ENCODE assay signal across 9 cellular contexts in genomic region chr1:30824736-30825429, GRCh38.
A peak's percentile ranks its signal among the peaks of the same experiment; 100 is the strongest.
DNase-seq lines count a peak whose midpoint lies in the region; ATAC-seq and TF ChIP-seq lines count a peak whose summit lies in the region.
"Had no signal": no experiment of that assay in that cellular context is flagged by ENCODE, and none has a peak within 500 bp of the region (broad histone marks: within the 10 kb centered on the region; RNA-seq: fewer than 3 reads in every experiment).

No MANE protein-coding gene starts in this region.

- peak overlapping the region; percentile 90 for H3K4me3 Mint-ChIP-seq in chondrocyte (ENCODE audit: unreplicated experiment)
- H3K4me3 Mint-ChIP-seq in neural crest cell, result peak overlapping the region; percentile 80

- H3K9ac ChIP-seq in Karpas-422 (ENCODE audit: low read length), result no peak overlapping the region

- no peak for TF ChIP-seq CTCF in BE2C (IDR thresholded peaks at IDR 0.05; ENCODE audit: low read depth, low read length)
- no peak for TF ChIP-seq CTCF in chondrocyte (IDR thresholded peaks at IDR 0.05)
- no peak for TF ChIP-seq CTCF in neural crest cell (conservative IDR thresholded peaks at IDR 0.05)
- TF ChIP-seq CTCF in lower leg skin (IDR thresholded peaks at IDR 0.05), result no peak

- H3K4me1 Mint-ChIP-seq in chondrocyte (ENCODE audit: low read depth), result peaks cover 26% of the 10 kb centered on the region
- H3K4me1 Mint-ChIP-seq in neural crest cell, result peaks cover 35% of the 10 kb centered on the region

- TF ChIP-seq POLR2A in lower leg skin (IDR thresholded peaks at IDR 0.05), result no peak

- peaks cover 12% of the 10 kb centered on the region for H3K27me3 Mint-ChIP-seq in chondrocyte (ENCODE audit: low read depth)
- H3K27me3 Mint-ChIP-seq in neural crest cell (ENCODE audit: low read depth), result no peaks in the 10 kb centered on the region

- intact Hi-C loops in lower leg skin (cut with DNase I; ENCODE audit: low total_unique reads), result no loop called here

- peak overlapping the region; percentile 55 for H3K4me2 ChIP-seq in Karpas-422 (ENCODE audit: low read depth, low read length, poor library complexity, severe bottlenecking)

- H4K20me1 ChIP-seq in Karpas-422 (ENCODE audit: insufficient read depth, low read depth, low read length), result no peaks in the 10 kb centered on the region

- H3K36me3 Mint-ChIP-seq in chondrocyte (ENCODE audit: low read depth) (no peaks in the 10 kb centered on the region), neural crest cell (ENCODE audit: low read depth) (no peaks in the 10 kb centered on the region)

- H3K36me3 ChIP-seq in BE2C (no peaks in the 10 kb centered on the region), Karpas-422 (ENCODE audit: insufficient read depth, low read length) (no peaks in the 10 kb centered on the region)

- no peak overlapping the region for H3K27ac ChIP-seq in Karpas-422 (ENCODE audit: low read length)

- no peaks in the 10 kb centered on the region for H3K9me2 ChIP-seq in Karpas-422 (replicated peaks; ENCODE audit: insufficient read depth, low read length)

- H3K9me3 ChIP-seq in BE2C, result no peaks in the 10 kb centered on the region
- H3K9me3 ChIP-seq in Karpas-422 (ENCODE audit: low read length), result no peaks in the 10 kb centered on the region

- no peaks in the 10 kb centered on the region for H3K27me3 ChIP-seq in BE2C
- no peaks in the 10 kb centered on the region for H3K27me3 ChIP-seq in Karpas-422 (ENCODE audit: low read length)

- peak overlapping the region; percentile 100 for H3K27ac Mint-ChIP-seq in chondrocyte (ENCODE audit: unreplicated experiment)
- peak overlapping the region; percentile 78 for H3K27ac Mint-ChIP-seq in neural crest cell (ENCODE audit: unreplicated experiment)
- H3K27ac Mint-ChIP-seq: activated CD4-positive, alpha-beta T cell treated with anti-CD3 and anti-CD28 coated beads, Interleukin-2, amount 10 ng/mL, durations not matched to agents 24 days and 14 days had no signal

- H3K4me1 ChIP-seq in BE2C (peaks cover 9% of the 10 kb centered on the region), Karpas-422 (ENCODE audit: low read length) (peaks cover 20% of the 10 kb centered on the region)

- H3K9me3 Mint-ChIP-seq in chondrocyte (ENCODE audit: low read depth) (no peaks in the 10 kb centered on the region), neural crest cell (peaks cover 2% of the 10 kb centered on the region)
- H3K9me3 Mint-ChIP-seq: activated CD4-positive, alpha-beta T cell treated with anti-CD3 and anti-CD28 coated beads, Interleukin-2, amount 10 ng/mL, durations not matched to agents 24 days and 14 days had no signal

- H2AFZ ChIP-seq in Karpas-422 (ENCODE audit: low read length), result no peak overlapping the region

- H3K4me3 ChIP-seq in BE2C (ENCODE audit: low read depth, low read length) (peak overlapping the region; percentile 50), Karpas-422 (ENCODE audit: low read length) (no peak overlapping the region; the same call in 1 of the 2 replicates), lower leg skin (ENCODE audit: low read depth, poor library complexity, severe bottlenecking) (no peak overlapping the region)

- H3K79me2 ChIP-seq in Karpas-422 (ENCODE audit: low read length), result no peaks in the 10 kb centered on the region

- WGBS in lower leg skin, 2 donors, result 13 to 16% methylated on average over 12 of the region's 12 CpGs

- ATAC-seq in GM21576 (IDR thresholded peaks at IDR 0.05; ENCODE audit: unreplicated experiment) (no peak), HG03045 (IDR thresholded peaks at IDR 0.05; ENCODE audit: unreplicated experiment) (no peak)

- DNase-seq in BE2C (no peak), Karpas-422 (no peak), chondrocyte (ENCODE audit: low spot score) (no peak), neural crest cell (ENCODE audit: low read depth, low spot score) (no peak), AG20443 (ENCODE audit: low spot score) (no peak), lower leg skin (ENCODE audit: low spot score in 2 of 2) (no peak)
